Comparison of ENCODE assay signal across 8 cellular contexts in genomic region chrX:40098264-40099045, GRCh38. TPM values are rescaled to one million over a fixed set of nuclear protein-coding genes. Genes with fewer than 3 reads are reported as not detected.
DNase-seq lines count a peak whose midpoint lies in the region; ATAC-seq and TF ChIP-seq lines count a peak whose summit lies in the region.

No MANE protein-coding gene starts in this region.

- H3K4me3 ChIP-seq in kidney epithelial cell (ENCODE audit: low read depth, low read length): peak overlapping the region; percentile 59

- H3K9me3 Mint-ChIP-seq in brain: peaks cover 0 to under 1% (median 0%) of the 10 kb centered on the region in 5 experiments

- peaks cover 33% of the 10 kb centered on the region for H3K27me3 ChIP-seq in kidney epithelial cell (ENCODE audit: control insufficient read depth, insufficient read depth, low read length)

- peak overlapping the region; percentile 87 to 94 (median 90) for H3K4me3 Mint-ChIP-seq in brain

- TF ChIP-seq CTCF in brain (conservative IDR thresholded peaks at IDR 0.05): no peak
- no peak for TF ChIP-seq CTCF in kidney epithelial cell (IDR thresholded peaks at IDR 0.05; ENCODE audit: insufficient read depth, low read length, poor library complexity, severe bottlenecking)

- H3K27ac Mint-ChIP-seq in brain: peak overlapping the region; percentile 92 to 97 (median 96)

- H3K36me3 ChIP-seq in kidney epithelial cell (ENCODE audit: control insufficient read depth, insufficient read depth, low read length): no peaks in the 10 kb centered on the region

- peaks cover 16% of the 10 kb centered on the region for H3K27me3 Mint-ChIP-seq in brain

- DNase-seq in NCI-H510A treated with DMSO at 0.1 percent for 48 hours (lab: John Stamatoyannopoulos, UW): peak; percentile 29
- DNase-seq in NCI-H510A (lab: John Stamatoyannopoulos, UW): no peak
- peak; percentile 55 for DNase-seq in SK-MEL-5 (ENCODE audit: low read depth, low spot score)
- DNase-seq in kidney epithelial cell (ENCODE audit: low read depth): no peak
- DNase-seq in stimulated activated CD8-positive, alpha-beta memory T cell treated with anti-CD3 and anti-CD28 coated beads, Interleukin-4, amount 100 ng/mL, for 48 hours: peak; percentile 50

- peaks cover 45% of the 10 kb centered on the region for H3K4me1 Mint-ChIP-seq in brain

- in situ Hi-C loops in SK-MEL-5 (cut with HindIII; ENCODE audit: low pct_unique_long_range_greater_than_20kb, low sequenced_read_pairs): no loop called here

- no peaks in the 10 kb centered on the region for H3K36me3 Mint-ChIP-seq in brain

- ATAC-seq in HG03432 (IDR thresholded peaks at IDR 0.05; ENCODE audit: unreplicated experiment) (peak; percentile 25), GM21737 (IDR thresholded peaks at IDR 0.05; ENCODE audit: unreplicated experiment) (no peak)

RNA-seq across cellular contexts. Expression of gene BCOR, which starts 0.7 kb away (rescaled TPM):
- 21.2 and 24.3 TPM in 2 replicates for total RNA-seq in SK-MEL-5 (2014; rRNA removed; shearing (Covaris generic))
- 29.3 and 41.3 TPM in 2 replicates for polyA plus RNA-seq in SK-MEL-5 (2015; cell fraction: cytosol; rRNA removed)
- 14.4 and 20.7 TPM in 2 replicates for polyA plus RNA-seq in SK-MEL-5 (2015; cell fraction: nucleus; rRNA removed)
- 41.6 TPM for polyA plus RNA-seq in brain (ENCODE audit: insufficient read depth, low read depth, low replicate concordance)
- 28.5 and 29.5 TPM in 2 replicates for total RNA-seq in kidney epithelial cell

Comparison
In these comparisons a context has a peak if more than half of its experiments do, and no peak if none do; other contexts are left out.
1. DNase-seq: peak in NCI-H510A treated with DMSO at 0.1 percent for 48 hours (single experiment), SK-MEL-5 (single experiment) and stimulated activated CD8-positive, alpha-beta memory T cell treated with anti-CD3 and anti-CD28 coated beads, Interleukin-4, amount 100 ng/mL, for 48 hours (single experiment); none in NCI-H510A (single experiment) and kidney epithelial cell (single experiment).